8 cellular contexts compared by ENCODE assay signal in the genomic region with DNA sequence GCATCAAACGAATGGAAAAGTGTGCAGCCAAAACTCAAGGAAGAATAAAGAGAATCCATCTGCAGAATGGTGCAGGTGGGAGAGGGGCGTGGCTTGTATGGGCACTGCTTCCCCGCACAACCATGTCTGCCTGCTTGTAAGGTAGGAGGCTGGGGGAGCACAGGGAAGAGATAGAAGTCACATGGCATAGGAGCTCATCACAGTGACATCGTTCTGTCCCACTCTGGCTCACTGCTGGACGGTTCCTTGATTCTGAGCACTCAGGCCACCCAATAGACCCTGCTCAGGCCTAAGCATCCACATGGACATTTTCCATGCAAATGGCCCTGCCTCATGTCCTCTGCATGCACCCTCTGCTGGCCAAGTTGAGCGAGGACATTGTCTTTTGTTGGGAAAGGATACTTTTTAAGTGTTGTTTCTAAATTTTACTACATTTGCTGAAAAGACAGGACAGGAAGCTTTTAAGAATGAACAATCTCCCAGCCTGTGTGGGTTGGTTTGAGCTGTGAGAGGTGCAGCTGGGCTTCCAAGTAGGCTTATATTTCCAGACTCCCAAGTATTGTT. TPM values are rescaled to one million over a fixed set of nuclear protein-coding genes. Genes with fewer than 3 reads are reported as not detected.
DNase-seq lines count a peak whose midpoint lies in the region; ATAC-seq and TF ChIP-seq lines count a peak whose summit lies in the region.

No MANE protein-coding gene starts in this region.

- CTCF ChIA-PET in activated naive CD4-positive, alpha-beta T cell treated with anti-CD3 and anti-CD28 coated beads, Interleukin-2, amount 10 ng/mL, durations not matched to agents 7 days and 5 days (lab: Charles Lee) = no interaction called here
- CTCF ChIA-PET in activated CD8-positive, alpha-beta T cell treated with anti-CD3 and anti-CD28 coated beads for 36 hours (lab: Charles Lee) = no interaction called here

- H3K4me1 ChIP-seq in mesenchymal stem cell (ENCODE audit: control insufficient read depth, insufficient read depth, low read depth, low read length) = peaks cover 28% of the 10 kb centered on the region

- H4K91ac ChIP-seq in mesenchymal stem cell (ENCODE audit: low read length) = peak overlapping the region; percentile 66

- no peak for TF ChIP-seq EP300 in Ishikawa (IDR thresholded peaks at IDR 0.05; ENCODE audit: borderline replicate concordance)

- H2BK120ac ChIP-seq in mesenchymal stem cell (ENCODE audit: low read depth, low read length) = no peak overlapping the region

- H2BK15ac ChIP-seq in mesenchymal stem cell (ENCODE audit: low read depth, poor library complexity, severe bottlenecking) = peak overlapping the region; percentile 40

- no peak overlapping the region for H3K4ac ChIP-seq in mesenchymal stem cell (ENCODE audit: low read depth in 1 of 2, low read length in 2 of 2)

- in situ Hi-C loops in astrocyte of the cerebellum (cut with HindIII; ENCODE audit: low sequenced_read_pairs) = no loop called here

- WGBS in mesenchymal stem cell = 73% methylated on average over 6 of the region's 6 CpGs

- no peak overlapping the region for H3K18ac ChIP-seq in mesenchymal stem cell (ENCODE audit: low read depth in 1 of 2, low read length in 2 of 2)

- intact Hi-C loops in activated CD8-positive, alpha-beta T cell treated with anti-CD3 and anti-CD28 coated beads for 36 hours (cut with micrococcal nuclease) = no loop called here

- peak overlapping the region; percentile 53 for H4K8ac ChIP-seq in mesenchymal stem cell (ENCODE audit: low read length)

- no peak overlapping the region for H3K27ac Mint-ChIP-seq in stimulated activated naive CD8-positive, alpha-beta T cell treated with anti-CD3 and anti-CD28 coated beads, Interleukin-15, amount 100 ng/mL, for 72 hours
- no peak overlapping the region for H3K27ac Mint-ChIP-seq in activated naive CD4-positive, alpha-beta T cell treated with anti-CD3 and anti-CD28 coated beads, Interleukin-2, amount 10 ng/mL, durations not matched to agents 7 days and 5 days
- H3K27ac Mint-ChIP-seq in activated CD8-positive, alpha-beta T cell treated with anti-CD3 and anti-CD28 coated beads for 36 hours = no peak overlapping the region

- no peaks in the 10 kb centered on the region for H3K27me3 ChIP-seq in mesenchymal stem cell (ENCODE audit: control insufficient read depth in 1 of 2, insufficient read depth in 1 of 2, low read length in 2 of 2)

- no peak overlapping the region for H3K23ac ChIP-seq in mesenchymal stem cell (ENCODE audit: low read length in 2 of 2)

- peaks cover 66% of the 10 kb centered on the region for H3K27me3 Mint-ChIP-seq in stimulated activated naive CD8-positive, alpha-beta T cell treated with anti-CD3 and anti-CD28 coated beads, Interleukin-15, amount 100 ng/mL, for 72 hours
- H3K27me3 Mint-ChIP-seq in activated naive CD4-positive, alpha-beta T cell treated with anti-CD3 and anti-CD28 coated beads, Interleukin-2, amount 10 ng/mL, durations not matched to agents 7 days and 5 days = peaks cover 70% of the 10 kb centered on the region
- H3K27me3 Mint-ChIP-seq in activated CD8-positive, alpha-beta T cell treated with anti-CD3 and anti-CD28 coated beads for 36 hours = peaks cover 34% of the 10 kb centered on the region

- H2BK5ac ChIP-seq in mesenchymal stem cell (ENCODE audit: low read depth, low read length, poor library complexity, severe bottlenecking) = no peak overlapping the region

- H3K14ac ChIP-seq in mesenchymal stem cell (ENCODE audit: low read length in 2 of 2) = no peak overlapping the region

- peak overlapping the region; percentile 23 for H3K4me2 ChIP-seq in mesenchymal stem cell (ENCODE audit: low read length, poor library complexity, severe bottlenecking)

- H3K4me3 Mint-ChIP-seq in stimulated activated naive CD8-positive, alpha-beta T cell treated with anti-CD3 and anti-CD28 coated beads, Interleukin-15, amount 100 ng/mL, for 72 hours = no peak overlapping the region
- H3K4me3 Mint-ChIP-seq in activated naive CD4-positive, alpha-beta T cell treated with anti-CD3 and anti-CD28 coated beads, Interleukin-2, amount 10 ng/mL, durations not matched to agents 7 days and 5 days = no peak overlapping the region
- H3K4me3 Mint-ChIP-seq in activated CD8-positive, alpha-beta T cell treated with anti-CD3 and anti-CD28 coated beads for 36 hours = no peak overlapping the region

- POLR2A ChIA-PET in activated CD8-positive, alpha-beta T cell treated with anti-CD3 and anti-CD28 coated beads for 36 hours (lab: Charles Lee) = no interaction called here

- peak; percentile 49; the same call in 1 of the 2 replicates for TF ChIP-seq RAD21 in Ishikawa (IDR thresholded peaks at IDR 0.05; ENCODE audit: low read depth)

- no peak overlapping the region for H2AFZ ChIP-seq in mesenchymal stem cell (ENCODE audit: low read depth, low read length)

- DNase-seq in DMS 273 (lab: John Stamatoyannopoulos, UW; ENCODE audit: unreplicated experiment) = peak; percentile 70
- peak; percentile 16 for DNase-seq in astrocyte of the cerebellum (ENCODE audit: low read depth)
- peak; percentile 61 for DNase-seq in mesenchymal stem cell
- no peak for DNase-seq in stimulated activated naive CD8-positive, alpha-beta T cell treated with anti-CD3 and anti-CD28 coated beads, Interleukin-15, amount 100 ng/mL, for 72 hours
- DNase-seq in GM19238 (ENCODE audit: insufficient read length, low spot score) = no peak
- no peak for DNase-seq in activated naive CD4-positive, alpha-beta T cell treated with anti-CD3 and anti-CD28 coated beads, Interleukin-2, amount 10 ng/mL, durations not matched to agents 7 days and 5 days
- DNase-seq in activated CD8-positive, alpha-beta T cell treated with anti-CD3 and anti-CD28 coated beads for 36 hours = no peak

- peaks cover 1% of the 10 kb centered on the region for H3K79me1 ChIP-seq in mesenchymal stem cell (replicated peaks; ENCODE audit: low read length, poor library complexity, severe bottlenecking)

- no peaks in the 10 kb centered on the region for H3K9me3 Mint-ChIP-seq in stimulated activated naive CD8-positive, alpha-beta T cell treated with anti-CD3 and anti-CD28 coated beads, Interleukin-15, amount 100 ng/mL, for 72 hours
- no peaks in the 10 kb centered on the region for H3K9me3 Mint-ChIP-seq in activated naive CD4-positive, alpha-beta T cell treated with anti-CD3 and anti-CD28 coated beads, Interleukin-2, amount 10 ng/mL, durations not matched to agents 7 days and 5 days
- no peaks in the 10 kb centered on the region for H3K9me3 Mint-ChIP-seq in activated CD8-positive, alpha-beta T cell treated with anti-CD3 and anti-CD28 coated beads for 36 hours

- H3K27ac ChIP-seq in mesenchymal stem cell (ENCODE audit: low read length, poor library complexity, severe bottlenecking) = peak overlapping the region; percentile 43

- H3K36me3 ChIP-seq in mesenchymal stem cell (ENCODE audit: control insufficient read depth in 1 of 2, insufficient read depth in 2 of 2, low read depth in 1 of 2, low read length in 2 of 2) = peaks cover 2 to 28% of the 10 kb centered on the region in 2 experiments

- no peaks in the 10 kb centered on the region for H3K36me3 Mint-ChIP-seq in activated naive CD4-positive, alpha-beta T cell treated with anti-CD3 and anti-CD28 coated beads, Interleukin-2, amount 10 ng/mL, durations not matched to agents 7 days and 5 days
- no peaks in the 10 kb centered on the region for H3K36me3 Mint-ChIP-seq in activated CD8-positive, alpha-beta T cell treated with anti-CD3 and anti-CD28 coated beads for 36 hours (ENCODE audit: low read depth)

- no peaks in the 10 kb centered on the region for H3K9me3 ChIP-seq in mesenchymal stem cell (ENCODE audit: control insufficient read depth, low read length)

- no peak for ATAC-seq in stimulated activated naive CD8-positive, alpha-beta T cell treated with anti-CD3 and anti-CD28 coated beads, Interleukin-15, amount 100 ng/mL, for 72 hours
- ATAC-seq in activated CD8-positive, alpha-beta T cell treated with anti-CD3 and anti-CD28 coated beads for 36 hours = no peak

- peak overlapping the region; percentile 20 for H2AK5ac ChIP-seq in mesenchymal stem cell (ENCODE audit: low read length, severe bottlenecking)

- H2BK12ac ChIP-seq in mesenchymal stem cell (ENCODE audit: low read length in 2 of 2) = peak overlapping the region; percentile 9 to 24

- no peak overlapping the region for H3K9ac ChIP-seq in mesenchymal stem cell (ENCODE audit: low read length)

- H3K4me3 ChIP-seq in astrocyte of the cerebellum (ENCODE audit: low read depth, low read length) = no peak overlapping the region
- no peak overlapping the region for H3K4me3 ChIP-seq in mesenchymal stem cell (ENCODE audit: insufficient read depth in 1 of 2, low read depth in 1 of 2, low read length in 2 of 2)

- H3K4me1 Mint-ChIP-seq in stimulated activated naive CD8-positive, alpha-beta T cell treated with anti-CD3 and anti-CD28 coated beads, Interleukin-15, amount 100 ng/mL, for 72 hours = peaks cover 18% of the 10 kb centered on the region
- H3K4me1 Mint-ChIP-seq in activated naive CD4-positive, alpha-beta T cell treated with anti-CD3 and anti-CD28 coated beads, Interleukin-2, amount 10 ng/mL, durations not matched to agents 7 days and 5 days = peaks cover 21% of the 10 kb centered on the region
- H3K4me1 Mint-ChIP-seq in activated CD8-positive, alpha-beta T cell treated with anti-CD3 and anti-CD28 coated beads for 36 hours (ENCODE audit: low read depth) = peaks cover 11% of the 10 kb centered on the region

- peak; percentile 60 for TF ChIP-seq CTCF in astrocyte of the cerebellum (IDR thresholded peaks at IDR 0.05; ENCODE audit: low read depth, low read length, missing control alignments)
- TF ChIP-seq CTCF in activated CD8-positive, alpha-beta T cell treated with anti-CD3 and anti-CD28 coated beads for 36 hours (IDR thresholded peaks at IDR 0.05) = no peak

TF ChIP-seq in Ishikawa, 13 proteins besides CTCF, POLR2A, EP300 and RAD21:
- no peak for TF ChIP-seq FOXM1 (IDR thresholded peaks at IDR 0.05; ENCODE audit: borderline replicate concordance, low read depth)
- 0 out of 2 replicates have a peak, but pooled peaks have one; percentile 28 for TF ChIP-seq YY1 (IDR thresholded peaks at IDR 0.05; ENCODE audit: low read depth)
- no peak for TF ChIP-seq TCF12 (IDR thresholded peaks at IDR 0.05; ENCODE audit: low read depth)
- TF ChIP-seq TAF1 (IDR thresholded peaks at IDR 0.05; ENCODE audit: low read depth) = no peak

RNA-seq across cellular contexts. Expression of a gene that starts 3.1 kb away (rescaled TPM):
- polyA plus RNA-seq in mesenchymal stem cell (2013, experiment 1 of 2) = 138 TPM
- 135 TPM for polyA plus RNA-seq in mesenchymal stem cell (2013, experiment 2 of 2)
- total RNA-seq in activated CD8-positive, alpha-beta T cell treated with anti-CD3 and anti-CD28 coated beads for 36 hours = under 1 TPM in 1 of 2 experiments, not detected in 1; 0.34 TPM

Comparison
In these comparisons a context has a peak if more than half of its experiments do, and no peak if none do; other contexts are left out.
1. DNase-seq: peak in DMS 273 (single experiment), astrocyte of the cerebellum (single experiment) and mesenchymal stem cell (single experiment); none in stimulated activated naive CD8-positive, alpha-beta T cell treated with anti-CD3 and anti-CD28 coated beads, Interleukin-15, amount 100 ng/mL, for 72 hours (0 of 2), GM19238 (single experiment), activated naive CD4-positive, alpha-beta T cell treated with anti-CD3 and anti-CD28 coated beads, Interleukin-2, amount 10 ng/mL, durations not matched to agents 7 days and 5 days (single experiment) and activated CD8-positive, alpha-beta T cell treated with anti-CD3 and anti-CD28 coated beads for 36 hours (single experiment).